In the genomic region with DNA sequence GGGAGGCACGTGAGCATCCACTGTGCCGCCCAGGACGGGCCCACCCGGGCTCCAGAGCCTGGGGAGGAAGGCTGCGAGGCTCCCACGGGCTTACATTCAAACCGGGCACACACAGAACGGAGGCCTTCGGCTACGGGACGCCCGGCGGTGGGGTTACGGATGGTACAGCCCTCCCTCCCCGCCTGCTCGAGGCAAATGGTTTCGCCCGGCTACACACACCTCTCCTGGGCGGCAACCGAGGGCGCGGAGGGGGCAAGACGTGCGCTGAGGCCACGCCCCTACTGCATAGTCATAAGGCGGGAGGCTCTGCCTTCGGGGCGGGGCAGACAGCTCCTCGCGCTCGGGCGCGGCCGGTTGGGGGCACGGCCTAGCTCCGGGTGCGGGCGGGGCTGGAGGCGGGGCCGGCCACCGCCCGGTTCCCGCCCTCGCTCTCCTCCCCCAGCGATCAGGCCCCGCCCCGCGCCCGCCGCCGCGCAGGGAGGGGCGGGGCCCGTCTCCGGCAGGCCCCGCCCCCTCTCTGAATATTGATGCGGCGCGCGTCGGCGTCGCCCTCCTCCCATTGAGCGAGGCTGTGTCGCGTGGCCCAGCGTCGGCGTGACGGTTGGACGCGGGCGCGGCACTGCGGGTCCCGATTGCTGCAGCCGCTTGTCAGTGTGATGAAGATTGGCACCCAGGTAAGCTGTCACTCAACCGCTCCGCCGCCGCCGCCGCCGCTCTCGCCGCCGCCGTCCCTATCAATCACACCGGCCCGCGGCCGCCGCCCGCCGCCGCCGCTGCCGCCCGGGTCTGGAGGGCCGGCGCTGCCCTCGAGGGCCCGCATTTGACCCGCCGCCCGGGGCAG, we compare ENCODE assay signal across 1 cellular context.
TF ChIP-seq lines count a peak whose summit lies in the region.

PKNOX1 (plus strand) TSS at position 572 of the 841 bp plus-strand sequence. CDS start 29,820 bp downstream, outside the sequence.

TF ChIP-seq in HepG2, 621 proteins besides CTCF, POLR2A, EP300 and RAD21 (continued from another document and continues in another):
- TF ChIP-seq, protein P1, sequence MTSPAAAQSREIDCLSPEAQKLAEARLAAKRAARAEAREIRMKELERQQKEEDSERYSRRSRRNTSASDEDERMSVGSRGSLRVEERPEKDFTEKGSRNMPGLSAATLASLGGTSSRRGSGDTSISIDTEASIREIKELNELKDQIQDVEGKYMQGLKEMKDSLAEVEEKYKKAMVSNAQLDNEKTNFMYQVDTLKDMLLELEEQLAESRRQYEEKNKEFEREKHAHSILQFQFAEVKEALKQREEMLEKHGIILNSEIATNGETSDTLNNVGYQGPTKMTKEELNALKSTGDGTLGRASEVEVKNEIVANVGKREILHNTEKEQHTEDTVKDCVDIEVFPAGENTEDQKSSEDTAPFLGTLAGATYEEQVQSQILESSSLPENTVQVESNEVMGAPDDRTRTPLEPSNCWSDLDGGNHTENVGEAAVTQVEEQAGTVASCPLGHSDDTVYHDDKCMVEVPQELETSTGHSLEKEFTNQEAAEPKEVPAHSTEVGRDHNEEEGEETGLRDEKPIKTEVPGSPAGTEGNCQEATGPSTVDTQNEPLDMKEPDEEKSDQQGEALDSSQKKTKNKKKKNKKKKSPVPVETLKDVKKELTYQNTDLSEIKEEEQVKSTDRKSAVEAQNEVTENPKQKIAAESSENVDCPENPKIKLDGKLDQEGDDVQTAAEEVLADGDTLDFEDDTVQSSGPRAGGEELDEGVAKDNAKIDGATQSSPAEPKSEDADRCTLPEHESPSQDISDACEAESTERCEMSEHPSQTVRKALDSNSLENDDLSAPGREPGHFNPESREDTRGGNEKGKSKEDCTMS (CRISPR knock-in tag; conservative IDR thresholded peaks at IDR 0.05), result no peak
- TF ChIP-seq SMARCC2 (IDR thresholded peaks at IDR 0.05), result no peak
- no peak for TF ChIP-seq NFE2 (CRISPR knock-in tag; IDR thresholded peaks at IDR 0.05)
- no peak for TF ChIP-seq ZNF615 (CRISPR knock-in tag; IDR thresholded peaks at IDR 0.05; ENCODE audit: borderline replicate concordance)
- TF ChIP-seq ZNF724P (CRISPR knock-in tag; IDR thresholded peaks at IDR 0.05; ENCODE audit: borderline replicate concordance), result no peak
- TF ChIP-seq ZNF496 (CRISPR knock-in tag; IDR thresholded peaks at IDR 0.05; ENCODE audit: insufficient replicate concordance), result no peak
- TF ChIP-seq ZBTB44 (CRISPR knock-in tag; IDR thresholded peaks at IDR 0.05), result no peak
- TF ChIP-seq, protein P2, sequence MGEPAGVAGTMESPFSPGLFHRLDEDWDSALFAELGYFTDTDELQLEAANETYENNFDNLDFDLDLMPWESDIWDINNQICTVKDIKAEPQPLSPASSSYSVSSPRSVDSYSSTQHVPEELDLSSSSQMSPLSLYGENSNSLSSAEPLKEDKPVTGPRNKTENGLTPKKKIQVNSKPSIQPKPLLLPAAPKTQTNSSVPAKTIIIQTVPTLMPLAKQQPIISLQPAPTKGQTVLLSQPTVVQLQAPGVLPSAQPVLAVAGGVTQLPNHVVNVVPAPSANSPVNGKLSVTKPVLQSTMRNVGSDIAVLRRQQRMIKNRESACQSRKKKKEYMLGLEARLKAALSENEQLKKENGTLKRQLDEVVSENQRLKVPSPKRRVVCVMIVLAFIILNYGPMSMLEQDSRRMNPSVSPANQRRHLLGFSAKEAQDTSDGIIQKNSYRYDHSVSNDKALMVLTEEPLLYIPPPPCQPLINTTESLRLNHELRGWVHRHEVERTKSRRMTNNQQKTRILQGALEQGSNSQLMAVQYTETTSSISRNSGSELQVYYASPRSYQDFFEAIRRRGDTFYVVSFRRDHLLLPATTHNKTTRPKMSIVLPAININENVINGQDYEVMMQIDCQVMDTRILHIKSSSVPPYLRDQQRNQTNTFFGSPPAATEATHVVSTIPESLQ (CRISPR knock-in tag; conservative IDR thresholded peaks at IDR 0.05), result no peak
- TF ChIP-seq GFI1 (CRISPR knock-in tag; IDR thresholded peaks at IDR 0.05; ENCODE audit: borderline replicate concordance), result no peak
- TF ChIP-seq SP2 (CRISPR knock-in tag; IDR thresholded peaks at IDR 0.05), result peak; percentile 93
- no peak for TF ChIP-seq ATF2 (CRISPR knock-in tag; IDR thresholded peaks at IDR 0.05)
- TF ChIP-seq, protein P3, sequence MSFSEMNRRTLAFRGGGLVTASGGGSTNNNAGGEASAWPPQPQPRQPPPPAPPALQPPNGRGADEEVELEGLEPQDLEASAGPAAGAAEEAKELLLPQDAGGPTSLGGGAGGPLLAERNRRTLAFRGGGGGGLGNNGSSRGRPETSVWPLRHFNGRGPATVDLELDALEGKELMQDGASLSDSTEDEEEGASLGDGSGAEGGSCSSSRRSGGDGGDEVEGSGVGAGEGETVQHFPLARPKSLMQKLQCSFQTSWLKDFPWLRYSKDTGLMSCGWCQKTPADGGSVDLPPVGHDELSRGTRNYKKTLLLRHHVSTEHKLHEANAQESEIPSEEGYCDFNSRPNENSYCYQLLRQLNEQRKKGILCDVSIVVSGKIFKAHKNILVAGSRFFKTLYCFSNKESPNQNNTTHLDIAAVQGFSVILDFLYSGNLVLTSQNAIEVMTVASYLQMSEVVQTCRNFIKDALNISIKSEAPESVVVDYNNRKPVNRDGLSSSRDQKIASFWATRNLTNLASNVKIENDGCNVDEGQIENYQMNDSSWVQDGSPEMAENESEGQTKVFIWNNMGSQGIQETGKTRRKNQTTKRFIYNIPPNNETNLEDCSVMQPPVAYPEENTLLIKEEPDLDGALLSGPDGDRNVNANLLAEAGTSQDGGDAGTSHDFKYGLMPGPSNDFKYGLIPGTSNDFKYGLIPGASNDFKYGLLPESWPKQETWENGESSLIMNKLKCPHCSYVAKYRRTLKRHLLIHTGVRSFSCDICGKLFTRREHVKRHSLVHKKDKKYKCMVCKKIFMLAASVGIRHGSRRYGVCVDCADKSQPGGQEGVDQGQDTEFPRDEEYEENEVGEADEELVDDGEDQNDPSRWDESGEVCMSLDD (CRISPR knock-in tag; IDR thresholded peaks at IDR 0.05; ENCODE audit: borderline replicate concordance), result no peak
- TF ChIP-seq, protein P4, sequence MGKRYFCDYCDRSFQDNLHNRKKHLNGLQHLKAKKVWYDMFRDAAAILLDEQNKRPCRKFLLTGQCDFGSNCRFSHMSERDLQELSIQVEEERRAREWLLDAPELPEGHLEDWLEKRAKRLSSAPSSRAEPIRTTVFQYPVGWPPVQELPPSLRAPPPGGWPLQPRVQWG (CRISPR knock-in tag; IDR thresholded peaks at IDR 0.05; ENCODE audit: borderline replicate concordance, low read depth), result no peak
- no peak for TF ChIP-seq ZNF34 (CRISPR knock-in tag; IDR thresholded peaks at IDR 0.05; ENCODE audit: borderline replicate concordance)
- TF ChIP-seq ZSCAN29 (CRISPR knock-in tag; conservative IDR thresholded peaks at IDR 0.05), result no peak
- no peak for TF ChIP-seq NCOA1 (CRISPR knock-in tag; IDR thresholded peaks at IDR 0.05)
- no peak for TF ChIP-seq REL (CRISPR knock-in tag; conservative IDR thresholded peaks at IDR 0.05)
- no peak for TF ChIP-seq BRD4 (CRISPR knock-in tag; IDR thresholded peaks at IDR 0.05)
- peak; percentile 14 for TF ChIP-seq SP5 (CRISPR knock-in tag; IDR thresholded peaks at IDR 0.05; ENCODE audit: borderline replicate concordance, low read depth)
- no peak; the same call in 1 of the 2 replicates for TF ChIP-seq ZNF598 (CRISPR knock-in tag; IDR thresholded peaks at IDR 0.05; ENCODE audit: borderline replicate concordance)
- TF ChIP-seq TFDP2 (CRISPR knock-in tag; IDR thresholded peaks at IDR 0.05), result peak; percentile 44
- no peak for TF ChIP-seq TERF1 (CRISPR knock-in tag; IDR thresholded peaks at IDR 0.05)
- no peak for TF ChIP-seq RFX3 (CRISPR knock-in tag; IDR thresholded peaks at IDR 0.05)
- TF ChIP-seq, protein P5, sequence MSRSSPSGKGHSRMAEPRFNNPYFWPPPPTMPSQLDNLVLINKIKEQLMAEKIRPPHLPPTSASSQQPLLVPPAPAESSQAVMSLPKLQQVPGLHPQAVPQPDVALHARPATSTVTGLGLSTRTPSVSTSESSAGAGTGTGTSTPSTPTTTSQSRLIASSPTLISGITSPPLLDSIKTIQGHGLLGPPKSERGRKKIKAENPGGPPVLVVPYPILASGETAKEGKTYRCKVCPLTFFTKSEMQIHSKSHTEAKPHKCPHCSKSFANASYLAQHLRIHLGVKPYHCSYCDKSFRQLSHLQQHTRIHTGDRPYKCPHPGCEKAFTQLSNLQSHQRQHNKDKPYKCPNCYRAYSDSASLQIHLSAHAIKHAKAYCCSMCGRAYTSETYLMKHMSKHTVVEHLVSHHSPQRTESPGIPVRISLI (CRISPR knock-in tag; IDR thresholded peaks at IDR 0.05; ENCODE audit: borderline replicate concordance), result no peak; the same call in 1 of the 2 replicates
- 0 out of 2 replicates have a peak, but pooled peaks have one; percentile 10 for TF ChIP-seq ZNF674 (CRISPR knock-in tag; IDR thresholded peaks at IDR 0.05; ENCODE audit: low read depth)
- TF ChIP-seq, protein P6, sequence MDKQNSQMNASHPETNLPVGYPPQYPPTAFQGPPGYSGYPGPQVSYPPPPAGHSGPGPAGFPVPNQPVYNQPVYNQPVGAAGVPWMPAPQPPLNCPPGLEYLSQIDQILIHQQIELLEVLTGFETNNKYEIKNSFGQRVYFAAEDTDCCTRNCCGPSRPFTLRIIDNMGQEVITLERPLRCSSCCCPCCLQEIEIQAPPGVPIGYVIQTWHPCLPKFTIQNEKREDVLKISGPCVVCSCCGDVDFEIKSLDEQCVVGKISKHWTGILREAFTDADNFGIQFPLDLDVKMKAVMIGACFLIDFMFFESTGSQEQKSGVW (CRISPR knock-in tag; IDR thresholded peaks at IDR 0.05; ENCODE audit: borderline replicate concordance), result no peak
- TF ChIP-seq RFX1 (IDR thresholded peaks at IDR 0.05), result no peak
- peak; percentile 45; the same call in 1 of the 2 replicates for TF ChIP-seq BRF2 (CRISPR knock-in tag; IDR thresholded peaks at IDR 0.05)
- no peak for TF ChIP-seq PCBP2 (optimal IDR thresholded peaks at IDR 0.05; ENCODE audit: low read depth, low read length, poor library complexity, severe bottlenecking)
- TF ChIP-seq, protein P7, sequence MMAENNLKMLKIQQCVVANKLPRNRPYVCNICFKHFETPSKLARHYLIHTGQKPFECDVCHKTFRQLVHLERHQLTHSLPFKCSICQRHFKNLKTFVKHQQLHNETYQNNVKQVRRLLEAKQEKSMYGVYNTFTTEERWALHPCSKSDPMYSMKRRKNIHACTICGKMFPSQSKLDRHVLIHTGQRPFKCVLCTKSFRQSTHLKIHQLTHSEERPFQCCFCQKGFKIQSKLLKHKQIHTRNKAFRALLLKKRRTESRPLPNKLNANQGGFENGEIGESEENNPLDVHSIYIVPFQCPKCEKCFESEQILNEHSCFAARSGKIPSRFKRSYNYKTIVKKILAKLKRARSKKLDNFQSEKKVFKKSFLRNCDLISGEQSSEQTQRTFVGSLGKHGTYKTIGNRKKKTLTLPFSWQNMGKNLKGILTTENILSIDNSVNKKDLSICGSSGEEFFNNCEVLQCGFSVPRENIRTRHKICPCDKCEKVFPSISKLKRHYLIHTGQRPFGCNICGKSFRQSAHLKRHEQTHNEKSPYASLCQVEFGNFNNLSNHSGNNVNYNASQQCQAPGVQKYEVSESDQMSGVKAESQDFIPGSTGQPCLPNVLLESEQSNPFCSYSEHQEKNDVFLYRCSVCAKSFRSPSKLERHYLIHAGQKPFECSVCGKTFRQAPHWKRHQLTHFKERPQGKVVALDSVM (CRISPR knock-in tag; IDR thresholded peaks at IDR 0.05), result no peak
- TF ChIP-seq ESRRA (CRISPR knock-in tag; IDR thresholded peaks at IDR 0.05; ENCODE audit: low read depth), result no peak
